In the genomic region with DNA sequence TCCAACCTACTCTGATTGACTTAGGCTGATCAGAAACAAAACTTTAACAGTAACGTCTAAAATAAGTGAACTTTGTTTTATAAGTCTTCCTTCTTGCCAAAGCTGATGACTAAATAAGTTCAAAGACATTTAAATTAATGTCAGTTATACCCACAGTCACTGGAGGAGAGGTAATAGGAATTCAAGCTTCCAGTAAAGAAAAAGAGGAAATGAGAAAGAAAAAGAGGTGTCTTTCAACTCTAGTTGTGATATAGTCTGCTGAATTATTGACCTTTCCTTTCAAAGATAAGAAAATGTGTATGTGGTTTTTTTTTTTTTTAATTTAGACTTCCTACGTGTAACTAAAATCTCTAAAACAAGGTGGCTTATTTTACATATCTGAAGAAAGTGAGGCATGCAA, we compare ENCODE assay signal across 1 cellular context.
TF ChIP-seq lines count a peak whose summit lies in the region.

No MANE protein-coding gene starts in this region.

TF ChIP-seq in HepG2, 621 proteins besides CTCF, POLR2A, EP300 and RAD21 (continued from another document):
- TF ChIP-seq E2F5 (CRISPR knock-in tag; conservative IDR thresholded peaks at IDR 0.05) (no peak), CBFB (CRISPR knock-in tag; IDR thresholded peaks at IDR 0.05) (no peak), RFXANK (CRISPR knock-in tag; IDR thresholded peaks at IDR 0.05) (no peak), KMT2B (CRISPR knock-in tag; IDR thresholded peaks at IDR 0.05) (no peak), FOXK2 (IDR thresholded peaks at IDR 0.05) (no peak), ZNF224 (CRISPR knock-in tag; IDR thresholded peaks at IDR 0.05) (no peak), ZNF225 (CRISPR knock-in tag; IDR thresholded peaks at IDR 0.05) (no peak), GLI4 (CRISPR knock-in tag; IDR thresholded peaks at IDR 0.05; ENCODE audit: borderline replicate concordance) (no peak), FOXA1 (IDR thresholded peaks at IDR 0.05) (no peak), FOXA1 (CRISPR knock-in tag; IDR thresholded peaks at IDR 0.05) (no peak)
- TF ChIP-seq, protein P1, sequence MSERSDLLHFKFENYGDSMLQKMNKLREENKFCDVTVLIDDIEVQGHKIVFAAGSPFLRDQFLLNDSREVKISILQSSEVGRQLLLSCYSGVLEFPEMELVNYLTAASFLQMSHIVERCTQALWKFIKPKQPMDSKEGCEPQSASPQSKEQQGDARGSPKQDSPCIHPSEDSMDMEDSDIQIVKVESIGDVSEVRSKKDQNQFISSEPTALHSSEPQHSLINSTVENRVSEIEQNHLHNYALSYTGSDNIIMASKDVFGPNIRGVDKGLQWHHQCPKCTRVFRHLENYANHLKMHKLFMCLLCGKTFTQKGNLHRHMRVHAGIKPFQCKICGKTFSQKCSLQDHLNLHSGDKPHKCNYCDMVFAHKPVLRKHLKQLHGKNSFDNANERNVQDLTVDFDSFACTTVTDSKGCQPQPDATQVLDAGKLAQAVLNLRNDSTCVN (CRISPR knock-in tag; IDR thresholded peaks at IDR 0.05; ENCODE audit: borderline replicate concordance) = no peak
